In the genomic region with DNA sequence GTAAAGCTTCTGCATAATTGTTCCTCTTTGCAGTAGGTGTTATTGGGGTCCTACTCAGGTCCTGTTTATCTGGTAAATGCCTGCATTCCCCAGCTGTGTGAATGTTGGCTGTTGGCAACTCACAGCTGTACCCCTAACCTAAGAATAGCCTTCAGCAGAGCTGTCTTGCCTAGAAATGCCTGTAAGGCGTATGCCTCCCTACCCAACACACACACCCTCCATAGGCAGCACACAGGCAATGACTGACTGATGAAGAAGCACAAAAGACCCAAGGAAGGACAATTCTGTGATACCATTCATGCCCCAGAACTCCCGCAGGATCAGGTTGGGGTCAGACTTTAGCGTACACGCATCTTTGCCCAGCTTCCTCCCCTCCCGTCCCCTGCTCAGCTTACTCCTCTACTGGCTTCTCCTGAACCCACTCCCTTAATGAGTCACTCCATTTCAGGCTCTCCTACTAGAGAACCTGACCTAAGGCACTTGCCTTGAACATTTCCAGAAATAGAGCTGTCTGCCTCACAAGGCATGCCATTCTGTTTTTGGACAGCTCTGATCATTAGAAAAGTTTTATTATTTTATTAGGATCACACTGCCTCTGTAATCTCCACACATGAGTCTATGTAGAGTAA, we compare ENCODE assay signal across 16 cellular contexts.
"Had no signal": no experiment of that assay in that cellular context is flagged by ENCODE, and none has a peak within 500 bp of the region (broad histone marks: within the 10 kb centered on the region; RNA-seq: fewer than 3 reads in every experiment).

No MANE protein-coding gene starts in this region.

- H3K27ac ChIP-seq: body of pancreas, lower lobe of right lung, right atrium auricular region, spleen, transverse colon, VCaP had no signal

- H3K27me3 ChIP-seq: body of pancreas, right atrium auricular region, spleen, transverse colon had no signal

- H3K4me3 Mint-ChIP-seq: activated CD4-positive, alpha-beta memory T cell treated with anti-CD3 and anti-CD28 coated beads for 36 hours; endodermal cell; stimulated activated naive B cell treated with anti-CD40 and anti-IgM and Interleukin-4, amounts not matched to agents 10 μg/mL and 1 μg/mL and 100 μg/mL, for 72 hours had no signal

- H3K36me3 Mint-ChIP-seq: stimulated activated naive B cell treated with anti-CD40 and anti-IgM and Interleukin-4, amounts not matched to agents 10 μg/mL and 1 μg/mL and 100 μg/mL, for 72 hours had no signal

- H3K4me3 ChIP-seq: body of pancreas, lower lobe of right lung, right atrium auricular region, spleen, transverse colon had no signal

- H3K36me3 ChIP-seq: lower lobe of right lung, right atrium auricular region, spleen, transverse colon had no signal

- H3K9me3 Mint-ChIP-seq: activated CD4-positive, alpha-beta memory T cell treated with anti-CD3 and anti-CD28 coated beads for 36 hours; endodermal cell; stimulated activated naive B cell treated with anti-CD40 and anti-IgM and Interleukin-4, amounts not matched to agents 10 μg/mL and 1 μg/mL and 100 μg/mL, for 72 hours had no signal

- ATAC-seq: body of pancreas; lower lobe of right lung; naive thymus-derived CD4-positive, alpha-beta T cell; stimulated activated naive B cell treated with anti-CD40 and anti-IgM and Interleukin-4, amounts not matched to agents 10 μg/mL and 1 μg/mL and 100 μg/mL, for 72 hours had no signal

- H3K27me3 Mint-ChIP-seq: activated CD4-positive, alpha-beta memory T cell treated with anti-CD3 and anti-CD28 coated beads for 36 hours; naive thymus-derived CD4-positive, alpha-beta T cell; stimulated activated naive B cell treated with anti-CD40 and anti-IgM and Interleukin-4, amounts not matched to agents 10 μg/mL and 1 μg/mL and 100 μg/mL, for 72 hours had no signal

- H3K4me1 Mint-ChIP-seq: endodermal cell had no signal

- H3K4me1 ChIP-seq: body of pancreas, right atrium auricular region had no signal

- DNase-seq: activated naive CD4-positive, alpha-beta T cell treated with Interleukin-2 at 50 U/mL for 16 hours; activated T-cell treated with anti-CD3 and anti-CD28 coated beads, Interleukin-2, amount 50 U/mL, for 48 hours; body of pancreas; dermis blood vessel endothelial cell; endodermal cell; hippocampal formation; lower lobe of right lung; midbrain; naive thymus-derived CD4-positive, alpha-beta T cell; spleen; stimulated activated CD4-positive, alpha-beta T cell treated with anti-CD3 and anti-CD28 coated beads, Interleukin-1b, Interleukin-23, amount 100 ng/mL, for 48 hours; stimulated activated naive B cell treated with anti-CD40 and anti-IgM and Interleukin-4, amounts not matched to agents 10 μg/mL and 1 μg/mL and 100 μg/mL, for 72 hours; transverse colon had no signal

- H3K9me3 ChIP-seq: body of pancreas, lower lobe of right lung, right atrium auricular region, spleen, transverse colon had no signal

- H3K27ac Mint-ChIP-seq: endodermal cell had no signal
